19 cellular contexts compared by ENCODE assay signal in the genomic region with DNA sequence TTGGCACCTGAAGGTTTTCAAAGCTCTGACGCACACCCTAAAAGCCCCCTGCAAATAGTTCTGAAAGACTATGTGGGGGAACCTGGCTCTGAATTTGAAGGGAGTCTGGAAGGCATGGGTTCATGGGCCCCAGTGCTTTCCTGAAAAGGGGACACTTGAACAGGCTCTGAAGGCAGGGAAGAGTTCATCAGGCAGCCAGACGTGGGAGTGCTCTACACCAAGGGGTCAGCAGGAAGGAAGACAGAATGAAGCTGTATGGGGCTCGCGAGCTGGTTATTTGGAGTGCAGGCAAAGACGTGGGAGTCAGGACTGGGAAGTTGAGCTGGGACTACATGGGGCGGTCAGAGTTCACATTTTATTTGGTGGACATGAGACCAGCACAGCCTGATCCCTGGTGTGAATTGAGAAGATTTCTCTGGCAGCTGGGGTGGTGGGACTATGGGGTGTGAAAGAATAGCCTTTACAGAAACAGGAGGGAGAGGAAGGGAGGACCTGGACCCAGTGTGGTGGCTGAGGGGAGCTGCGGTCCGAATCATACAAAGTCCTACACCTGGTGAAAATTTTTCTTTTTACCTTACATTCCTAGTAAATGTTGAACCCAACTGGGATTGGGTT. TPM values are rescaled to one million over a fixed set of nuclear protein-coding genes. Genes with fewer than 3 reads are reported as not detected.
DNase-seq lines count a peak whose midpoint lies in the region; ATAC-seq and TF ChIP-seq lines count a peak whose summit lies in the region.
"Had no signal": no experiment of that assay in that cellular context is flagged by ENCODE, and none has a peak within 500 bp of the region (broad histone marks: within the 10 kb centered on the region; RNA-seq: fewer than 3 reads in every experiment).

No MANE protein-coding gene starts in this region.

- CTCF ChIA-PET in WTC11 (lab: Charles Lee): interaction anchor here (0.6 to 3.8 kb wide), 8 partner anchors 9 to 72 kb away, joined by 3 to 21 read pairs (median 10); a partner anchor contains a TSS

- no peak overlapping the region for H3K4me3 Mint-ChIP-seq in WTC11
- H3K4me3 Mint-ChIP-seq in nephron progenitor cell: peak overlapping the region; percentile 55
- H3K4me3 Mint-ChIP-seq: stimulated activated naive CD8-positive, alpha-beta T cell treated with anti-CD3 and anti-CD28 coated beads, Interleukin-15, amount 100 ng/mL, for 72 hours; T-helper 17 cell had no signal

- POLR2A ChIA-PET in WTC11 (lab: Charles Lee): no interaction called here

- peaks cover 3% of the 10 kb centered on the region for H3K4me1 ChIP-seq in upper lobe of right lung
- H3K4me1 ChIP-seq: ascending aorta, BE2C had no signal

- H3K4me3 ChIP-seq in upper lobe of right lung: no peak overlapping the region
- H3K4me3 ChIP-seq: ascending aorta had no signal

- DNase-seq in WTC11 (ENCODE audit: low spot score) (no peak), left colon (peak; percentile 23 to 30), nephron progenitor cell (peak; percentile 17), upper lobe of right lung (no peak), kidney tubule cell (ENCODE audit: low spot score) (no peak), NCI-H2029 treated with DMSO at 0.1 percent for 48 hours (lab: John Stamatoyannopoulos, UW) (no peak)
- DNase-seq: activated CD8-positive, alpha-beta memory T cell treated with anti-CD3 and anti-CD28 coated beads, Interleukin-2, amount 50 U/mL, for 4 hours; activated gamma-delta T cell treated with Interleukin-2 at 50 U/mL for 16 hours; BE2C; erythroblast; GDM1; Kasumi-1; midbrain; NCI-H345; stimulated activated CD4-positive, alpha-beta T cell treated with anti-CD3 and anti-CD28 coated beads, Interleukin-12 subunit alpha, Interleukin-12 subunit beta, amount 100 ng/mL, for 4 hours; stimulated activated naive CD8-positive, alpha-beta T cell treated with anti-CD3 and anti-CD28 coated beads, Interleukin-15, amount 100 ng/mL, for 72 hours; T-helper 17 cell had no signal

- intact Hi-C loops in left colon (cut with DNase I, micrococcal nuclease) (no loop called here), upper lobe of right lung (cut with DNase I) (no loop called here)

- no peaks in the 10 kb centered on the region for H3K9me3 ChIP-seq in upper lobe of right lung
- H3K9me3 ChIP-seq: ascending aorta, BE2C had no signal

- no peaks in the 10 kb centered on the region for H3K9me3 Mint-ChIP-seq in WTC11
- no peaks in the 10 kb centered on the region for H3K9me3 Mint-ChIP-seq in nephron progenitor cell
- H3K9me3 Mint-ChIP-seq: stimulated activated naive CD8-positive, alpha-beta T cell treated with anti-CD3 and anti-CD28 coated beads, Interleukin-15, amount 100 ng/mL, for 72 hours had no signal

- H3K27ac Mint-ChIP-seq in WTC11 (peak overlapping the region; percentile 0; the same call in 1 of the 2 replicates), nephron progenitor cell (peak overlapping the region; percentile 79)
- H3K27ac Mint-ChIP-seq: T-helper 17 cell had no signal

- peaks cover 6% of the 10 kb centered on the region for H3K4me1 Mint-ChIP-seq in WTC11
- peaks cover 63% of the 10 kb centered on the region for H3K4me1 Mint-ChIP-seq in nephron progenitor cell

- no peaks in the 10 kb centered on the region for H3K27me3 ChIP-seq in upper lobe of right lung
- H3K27me3 ChIP-seq: ascending aorta, BE2C had no signal

- TF ChIP-seq CTCF in WTC11 (IDR thresholded peaks at IDR 0.05): no peak
- no peak for TF ChIP-seq CTCF in nephron progenitor cell (IDR thresholded peaks at IDR 0.05)
- no peak for TF ChIP-seq CTCF in upper lobe of right lung (IDR thresholded peaks at IDR 0.05)

- H3K36me3 ChIP-seq in upper lobe of right lung: no peaks in the 10 kb centered on the region
- H3K36me3 ChIP-seq: ascending aorta, BE2C had no signal

- H3K27ac ChIP-seq in upper lobe of right lung: no peak overlapping the region
- H3K27ac ChIP-seq: ascending aorta had no signal

- no peaks in the 10 kb centered on the region for H3K36me3 Mint-ChIP-seq in WTC11
- no peaks in the 10 kb centered on the region for H3K36me3 Mint-ChIP-seq in nephron progenitor cell (ENCODE audit: low read depth)

- ATAC-seq in WTC11: peak; percentile 59
- peak; percentile 49 for ATAC-seq in left colon
- ATAC-seq in upper lobe of right lung: peak; percentile 67
- ATAC-seq in HG02759 (IDR thresholded peaks at IDR 0.05; ENCODE audit: unreplicated experiment): no peak
- ATAC-seq: stimulated activated naive CD8-positive, alpha-beta T cell treated with anti-CD3 and anti-CD28 coated beads, Interleukin-15, amount 100 ng/mL, for 72 hours; T-helper 17 cell had no signal

- H3K27me3 Mint-ChIP-seq in WTC11 (ENCODE audit: low read depth) (no peaks in the 10 kb centered on the region), nephron progenitor cell (ENCODE audit: low read depth, poor library complexity) (no peaks in the 10 kb centered on the region)
- H3K27me3 Mint-ChIP-seq: stimulated activated naive CD8-positive, alpha-beta T cell treated with anti-CD3 and anti-CD28 coated beads, Interleukin-15, amount 100 ng/mL, for 72 hours; T-helper 17 cell had no signal

TF ChIP-seq in WTC11, 78 proteins besides CTCF, POLR2A, EP300 and RAD21:
- TF ChIP-seq, protein P1, sequence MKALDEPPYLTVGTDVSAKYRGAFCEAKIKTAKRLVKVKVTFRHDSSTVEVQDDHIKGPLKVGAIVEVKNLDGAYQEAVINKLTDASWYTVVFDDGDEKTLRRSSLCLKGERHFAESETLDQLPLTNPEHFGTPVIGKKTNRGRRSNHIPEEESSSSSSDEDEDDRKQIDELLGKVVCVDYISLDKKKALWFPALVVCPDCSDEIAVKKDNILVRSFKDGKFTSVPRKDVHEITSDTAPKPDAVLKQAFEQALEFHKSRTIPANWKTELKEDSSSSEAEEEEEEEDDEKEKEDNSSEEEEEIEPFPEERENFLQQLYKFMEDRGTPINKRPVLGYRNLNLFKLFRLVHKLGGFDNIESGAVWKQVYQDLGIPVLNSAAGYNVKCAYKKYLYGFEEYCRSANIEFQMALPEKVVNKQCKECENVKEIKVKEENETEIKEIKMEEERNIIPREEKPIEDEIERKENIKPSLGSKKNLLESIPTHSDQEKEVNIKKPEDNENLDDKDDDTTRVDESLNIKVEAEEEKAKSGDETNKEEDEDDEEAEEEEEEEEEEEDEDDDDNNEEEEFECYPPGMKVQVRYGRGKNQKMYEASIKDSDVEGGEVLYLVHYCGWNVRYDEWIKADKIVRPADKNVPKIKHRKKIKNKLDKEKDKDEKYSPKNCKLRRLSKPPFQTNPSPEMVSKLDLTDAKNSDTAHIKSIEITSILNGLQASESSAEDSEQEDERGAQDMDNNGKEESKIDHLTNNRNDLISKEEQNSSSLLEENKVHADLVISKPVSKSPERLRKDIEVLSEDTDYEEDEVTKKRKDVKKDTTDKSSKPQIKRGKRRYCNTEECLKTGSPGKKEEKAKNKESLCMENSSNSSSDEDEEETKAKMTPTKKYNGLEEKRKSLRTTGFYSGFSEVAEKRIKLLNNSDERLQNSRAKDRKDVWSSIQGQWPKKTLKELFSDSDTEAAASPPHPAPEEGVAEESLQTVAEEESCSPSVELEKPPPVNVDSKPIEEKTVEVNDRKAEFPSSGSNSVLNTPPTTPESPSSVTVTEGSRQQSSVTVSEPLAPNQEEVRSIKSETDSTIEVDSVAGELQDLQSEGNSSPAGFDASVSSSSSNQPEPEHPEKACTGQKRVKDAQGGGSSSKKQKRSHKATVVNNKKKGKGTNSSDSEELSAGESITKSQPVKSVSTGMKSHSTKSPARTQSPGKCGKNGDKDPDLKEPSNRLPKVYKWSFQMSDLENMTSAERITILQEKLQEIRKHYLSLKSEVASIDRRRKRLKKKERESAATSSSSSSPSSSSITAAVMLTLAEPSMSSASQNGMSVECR (CRISPR knock-in tag; IDR thresholded peaks at IDR 0.05; ENCODE audit: borderline replicate concordance): no peak
- no peak for TF ChIP-seq SP1 (CRISPR knock-in tag; conservative IDR thresholded peaks at IDR 0.05)
- TF ChIP-seq, protein P2, sequence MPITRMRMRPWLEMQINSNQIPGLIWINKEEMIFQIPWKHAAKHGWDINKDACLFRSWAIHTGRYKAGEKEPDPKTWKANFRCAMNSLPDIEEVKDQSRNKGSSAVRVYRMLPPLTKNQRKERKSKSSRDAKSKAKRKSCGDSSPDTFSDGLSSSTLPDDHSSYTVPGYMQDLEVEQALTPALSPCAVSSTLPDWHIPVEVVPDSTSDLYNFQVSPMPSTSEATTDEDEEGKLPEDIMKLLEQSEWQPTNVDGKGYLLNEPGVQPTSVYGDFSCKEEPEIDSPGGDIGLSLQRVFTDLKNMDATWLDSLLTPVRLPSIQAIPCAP (CRISPR knock-in tag; IDR thresholded peaks at IDR 0.05): no peak
- no peak for TF ChIP-seq ZNF423 (CRISPR knock-in tag; IDR thresholded peaks at IDR 0.05)
- no peak for TF ChIP-seq CREM (CRISPR knock-in tag; IDR thresholded peaks at IDR 0.05)
- TF ChIP-seq JAZF1 (CRISPR knock-in tag; IDR thresholded peaks at IDR 0.05): no peak
- TF ChIP-seq ZNF232 (CRISPR knock-in tag; IDR thresholded peaks at IDR 0.05): no peak

RNA-seq across cellular contexts. Expression of a gene that starts 12.6 kb away (rescaled TPM):
- total RNA-seq in WTC11 (2021): 5.4 to 6.5 TPM (median 6.3 TPM) in 3 replicates
- total RNA-seq in left colon: 10 to 100 TPM; 21.9 to 25.0 TPM
- 19.1 TPM for total RNA-seq in upper lobe of right lung

RNA-seq across cellular contexts. Expression of a gene that starts 39.4 kb away (rescaled TPM):
- total RNA-seq in WTC11 (2021): not detected in 3 replicates
- 1 to 10 TPM; 1.2 to 8.1 TPM for total RNA-seq in left colon
- total RNA-seq in upper lobe of right lung: 125 TPM

RNA-seq across cellular contexts. Expression of a gene that starts 55.8 kb away (rescaled TPM):
- total RNA-seq in WTC11 (2021): 16.7 to 17.9 TPM (median 17.0 TPM) in 3 replicates
- 10 to 100 TPM; 19.9 to 21.3 TPM for total RNA-seq in left colon
- 13.6 TPM for total RNA-seq in upper lobe of right lung

RNA-seq across cellular contexts. Expression of a gene that starts 56.1 kb away (rescaled TPM):
- total RNA-seq in WTC11 (2021) (9.9 to 14.5 TPM (median 11.4 TPM) in 3 replicates), left colon (10 to 100 TPM in 1 of 2 donors, 1 to 10 TPM in 1; 8.2 to 13.0 TPM), upper lobe of right lung (6.2 TPM)

Comparison
In these comparisons a context has a peak if more than half of its experiments do, and no peak if none do; other contexts are left out.
1. DNase-seq: peak in left colon (2 of 2) and nephron progenitor cell (single experiment); none in WTC11 (single experiment), upper lobe of right lung (single experiment), kidney tubule cell (single experiment) and NCI-H2029 treated with DMSO at 0.1 percent for 48 hours (single experiment).
2. RNA of a gene that starts 39.4 kb away (total RNA-seq): 125 TPM in upper lobe of right lung (single experiment); 1.2 to 8.1 TPM in left colon and not detected in WTC11; every median in the first group is over 10 times any median in the second.